11 cellular contexts compared by ENCODE assay signal in genomic region chr12:20376984-20377383, GRCh38. TPM values are rescaled to one million over a fixed set of nuclear protein-coding genes. Genes with fewer than 3 reads are reported as not detected.
DNase-seq lines count a peak whose midpoint lies in the region; ATAC-seq, FAIRE-seq and TF ChIP-seq lines count a peak whose summit lies in the region.
"Had no signal": no experiment of that assay in that cellular context is flagged by ENCODE, and none has a peak within 500 bp of the region (broad histone marks: within the 10 kb centered on the region; RNA-seq: fewer than 3 reads in every experiment).

No MANE protein-coding gene starts in this region.

- H3K27me3 Mint-ChIP-seq in astrocyte (ENCODE audit: low read depth, unreplicated experiment), result no peaks in the 10 kb centered on the region

- H3K4me3 Mint-ChIP-seq in astrocyte (ENCODE audit: unreplicated experiment), result no peak overlapping the region
- H3K4me3 Mint-ChIP-seq: activated CD4-positive, alpha-beta memory T cell treated with anti-CD3 and anti-CD28 coated beads, Interleukin-2, amount 10 ng/mL, durations not matched to agents 7 days and 5 days had no signal

- H3K27me3 ChIP-seq in astrocyte (ENCODE audit: insufficient read depth, low read length), result no peaks in the 10 kb centered on the region
- H3K27me3 ChIP-seq in keratinocyte (ENCODE audit: control insufficient read depth, extremely low read depth, insufficient read depth, low read length), result no peaks in the 10 kb centered on the region

- H3K27ac ChIP-seq in astrocyte (ENCODE audit: low read depth, low read length) (no peak overlapping the region), keratinocyte (ENCODE audit: control insufficient read depth, insufficient read depth, low read length) (no peak overlapping the region)

- H3K9me3 Mint-ChIP-seq in astrocyte (ENCODE audit: unreplicated experiment), result no peaks in the 10 kb centered on the region
- H3K9me3 Mint-ChIP-seq: activated CD4-positive, alpha-beta memory T cell treated with anti-CD3 and anti-CD28 coated beads, Interleukin-2, amount 10 ng/mL, durations not matched to agents 7 days and 5 days had no signal

- H3K36me3 Mint-ChIP-seq in astrocyte (ENCODE audit: low read depth, unreplicated experiment), result no peaks in the 10 kb centered on the region

- FAIRE-seq in astrocyte (lab: Jason Lieb, UNC), result peak; percentile 78
- FAIRE-seq in keratinocyte (lab: Jason Lieb, UNC), result no peak

- no peak overlapping the region for H2AFZ ChIP-seq in astrocyte (ENCODE audit: low read depth, low read length)
- no peak overlapping the region for H2AFZ ChIP-seq in keratinocyte (ENCODE audit: control insufficient read depth, low read length)

- H3K9me3 ChIP-seq in astrocyte (ENCODE audit: insufficient read depth, low read depth, low read length) (no peaks in the 10 kb centered on the region), keratinocyte (ENCODE audit: control insufficient read depth, low read depth, low read length) (no peaks in the 10 kb centered on the region)

- H4K20me1 ChIP-seq in astrocyte (ENCODE audit: insufficient read depth, low read length), result no peaks in the 10 kb centered on the region
- no peaks in the 10 kb centered on the region for H4K20me1 ChIP-seq in keratinocyte (ENCODE audit: control insufficient read depth, extremely low read depth, insufficient read depth, low read length)

- H3K27ac Mint-ChIP-seq in astrocyte (ENCODE audit: unreplicated experiment), result no peak overlapping the region
- H3K27ac Mint-ChIP-seq: activated CD4-positive, alpha-beta memory T cell treated with anti-CD3 and anti-CD28 coated beads, Interleukin-2, amount 10 ng/mL, durations not matched to agents 7 days and 5 days had no signal

- H3K79me2 ChIP-seq in astrocyte (ENCODE audit: insufficient read depth, low read length) (peaks cover 14% of the 10 kb centered on the region), keratinocyte (ENCODE audit: control insufficient read depth, insufficient read depth, low read length) (no peaks in the 10 kb centered on the region)

- DNase-seq in AG08396 (ENCODE audit: low spot score) (peak; percentile 6), HFF-Myc (ENCODE audit: extremely low read depth, low read depth) (peak; percentile 25), astrocyte (ENCODE audit: low read depth) (peak; percentile 13), keratinocyte (ENCODE audit: low read depth, low spot score) (no peak), SHP77 (lab: John Stamatoyannopoulos, UW) (no peak), NCI-H128 (lab: John Stamatoyannopoulos, UW; ENCODE audit: unreplicated experiment) (no peak), NK-92 (lab: John Stamatoyannopoulos, UW; ENCODE audit: unreplicated experiment) (no peak)
- DNase-seq: activated CD4-positive, alpha-beta memory T cell treated with anti-CD3 and anti-CD28 coated beads, Interleukin-2, amount 10 ng/mL, durations not matched to agents 7 days and 5 days; NCI-H345; substantia nigra had no signal

- no peaks in the 10 kb centered on the region for H3K4me1 Mint-ChIP-seq in astrocyte (ENCODE audit: low read depth, unreplicated experiment)
- H3K4me1 Mint-ChIP-seq: activated CD4-positive, alpha-beta memory T cell treated with anti-CD3 and anti-CD28 coated beads, Interleukin-2, amount 10 ng/mL, durations not matched to agents 7 days and 5 days had no signal

- dilution Hi-C loops in keratinocyte (cut with MboI; ENCODE audit: extremely low pct_ligation_motif_present, low sequenced_read_pairs), result no loop called here

- H3K4me3 ChIP-seq in HFF-Myc (replicated peaks; ENCODE audit: low read depth, low read length), result no peak overlapping the region
- no peak overlapping the region for H3K4me3 ChIP-seq in astrocyte (ENCODE audit: insufficient read depth, low read depth, low read length)
- no peak overlapping the region for H3K4me3 ChIP-seq in keratinocyte (ENCODE audit: control insufficient read depth in 2 of 3, extremely low read depth in 1 of 3, insufficient read depth in 2 of 3, low read depth in 1 of 3, low read length in 3 of 3)

- ATAC-seq in GM21528 (IDR thresholded peaks at IDR 0.05; ENCODE audit: low FRiP score, unreplicated experiment), result no peak

- H3K4me2 ChIP-seq in astrocyte (ENCODE audit: low read length) (no peak overlapping the region), keratinocyte (ENCODE audit: control insufficient read depth, extremely low read depth, insufficient read depth, low read depth, low read length) (no peak overlapping the region)

- H3K9ac ChIP-seq in astrocyte (ENCODE audit: low read length) (no peak overlapping the region), keratinocyte (ENCODE audit: control insufficient read depth, extremely low read depth, insufficient read depth, low read length) (no peak overlapping the region)

- TF ChIP-seq CTCF in HFF-Myc (IDR thresholded peaks at IDR 0.05; ENCODE audit: low read depth, low read length, missing control alignments) (peak; percentile 28), astrocyte (IDR thresholded peaks at IDR 0.05; ENCODE audit: insufficient read depth, low read depth, low read length) (peak; percentile 54), keratinocyte (optimal IDR thresholded peaks at IDR 0.05 in 1 of 3, IDR thresholded peaks at IDR 0.05 in 1 of 3, conservative IDR thresholded peaks at IDR 0.05 in 1 of 3; ENCODE audit: extremely low read depth in 1 of 3, insufficient read depth in 2 of 3, low read length in 3 of 3) (peak in 2 of 3 experiments; percentile 21 to 22)

- no peaks in the 10 kb centered on the region for H3K9me1 ChIP-seq in keratinocyte (ENCODE audit: control insufficient read depth, extremely low read depth, insufficient read depth, low read length)

- no peaks in the 10 kb centered on the region for H3K4me1 ChIP-seq in astrocyte (ENCODE audit: insufficient read depth, low read length)
- no peaks in the 10 kb centered on the region for H3K4me1 ChIP-seq in keratinocyte (ENCODE audit: control insufficient read depth, extremely low read depth, insufficient read depth, low read length)

- H3K36me3 ChIP-seq in astrocyte (ENCODE audit: insufficient read depth, low read length) (no peaks in the 10 kb centered on the region), keratinocyte (ENCODE audit: control insufficient read depth in 2 of 2, extremely low read depth in 1 of 2, insufficient read depth in 2 of 2, low read length in 2 of 2) (no peaks in the 10 kb centered on the region)

RNA-seq across cellular contexts. Expression of gene PDE3A, which starts 8.6 kb away (rescaled TPM):
- 1.1 and 1.7 TPM in 2 replicates for total RNA-seq in astrocyte
- 0.01 TPM in 1 of 3 replicates, not detected in the others for polyA plus RNA-seq in keratinocyte
- polyA plus RNA-seq in keratinocyte (2011; ENCODE audit: low read depth), result not detected
- polyA plus RNA-seq in keratinocyte (2011; cell fraction: cytosol; rRNA removed), result 0.01 TPM in 1 of 2 replicates, not detected in the other
- polyA plus RNA-seq in keratinocyte (2011; cell fraction: nucleus; rRNA removed), result not detected in 2 replicates
- polyA plus RNA-seq in keratinocyte (2012; ENCODE audit: low replicate concordance), result not detected in 2 replicates
- polyA minus RNA-seq in keratinocyte, result not detected in 3 replicates
- 0.77 TPM for polyA minus RNA-seq in keratinocyte (2011; cell fraction: cytosol; rRNA and poly(A)+ RNA removed)
- 0.16 and 0.21 TPM in 2 replicates for polyA minus RNA-seq in keratinocyte (2011; cell fraction: nucleus; rRNA and poly(A)+ RNA removed)
- total RNA-seq: activated CD4-positive, alpha-beta memory T cell treated with anti-CD3 and anti-CD28 coated beads, Interleukin-2, amount 10 ng/mL, durations not matched to agents 7 days and 5 days had no signal

Comparison
In these comparisons a context has a peak if more than half of its experiments do, and no peak if none do; other contexts are left out.
1. DNase-seq: peak in AG08396 (single experiment), HFF-Myc (single experiment) and astrocyte (single experiment); none in keratinocyte (single experiment), SHP77 (0 of 2), NCI-H128 (single experiment) and NK-92 (single experiment).
2. Peak in every context shown above with its lines, with median percentiles within 50 percentile points of each other: CTCF ChIP-seq.